ENCODE assay signal across 9 cellular contexts in genomic region chr5:157912621-157913325, GRCh38.
A peak's percentile ranks its signal among the peaks of the same experiment; 100 is the strongest.
DNase-seq lines count a peak whose midpoint lies in the region; ATAC-seq and TF ChIP-seq lines count a peak whose summit lies in the region.
"Had no signal": no experiment of that assay in that cellular context is flagged by ENCODE, and none has a peak within 500 bp of the region (broad histone marks: within the 10 kb centered on the region; RNA-seq: fewer than 3 reads in every experiment).

No MANE protein-coding gene starts in this region.

- no peak for TF ChIP-seq CTCF in GM10266 (IDR thresholded peaks at IDR 0.05; ENCODE audit: control insufficient read depth, insufficient read depth, low read depth, missing control alignments)

- no peaks in the 10 kb centered on the region for H3K27me3 Mint-ChIP-seq in activated T-cell treated with anti-CD3 and anti-CD28 coated beads, Interleukin-2, amount 50 U/mL, for 24 hours
- H3K27me3 Mint-ChIP-seq: stimulated activated naive CD8-positive, alpha-beta T cell treated with anti-CD3 and anti-CD28 coated beads, Interleukin-15, Interleukin-2, amounts not matched to agents 100 ng/mL and 50 ng/mL, for 24 hours had no signal

- no peaks in the 10 kb centered on the region for H3K9me3 Mint-ChIP-seq in activated T-cell treated with anti-CD3 and anti-CD28 coated beads, Interleukin-2, amount 50 U/mL, for 24 hours
- H3K9me3 Mint-ChIP-seq: stimulated activated naive CD8-positive, alpha-beta T cell treated with anti-CD3 and anti-CD28 coated beads, Interleukin-15, Interleukin-2, amounts not matched to agents 100 ng/mL and 50 ng/mL, for 24 hours had no signal

- peak; percentile 96 for ATAC-seq in GM21717 (IDR thresholded peaks at IDR 0.05; ENCODE audit: unreplicated experiment)

- DNase-seq in DMS53 treated with DMSO at 0.1 percent for 48 hours (lab: John Stamatoyannopoulos, UW; ENCODE audit: unreplicated experiment) (peak; percentile 99), NAMALWA (ENCODE audit: low spot score) (peak; percentile 16), iPS-NIHi11 (ENCODE audit: low spot score) (peak; percentile 34), COLO829 (ENCODE audit: low spot score) (no peak), activated gamma-delta T cell treated with Interleukin-2 at 50 U/mL for 16 hours (no peak), GM10266 (ENCODE audit: extremely low spot score) (no peak)
- no peak for DNase-seq in activated T-cell treated with anti-CD3 and anti-CD28 coated beads, Interleukin-2, amount 50 U/mL, for 24 hours

- peaks cover 2% of the 10 kb centered on the region for H3K4me1 Mint-ChIP-seq in activated T-cell treated with anti-CD3 and anti-CD28 coated beads, Interleukin-2, amount 50 U/mL, for 24 hours (ENCODE audit: low read depth)

- H3K36me3 Mint-ChIP-seq in activated T-cell treated with anti-CD3 and anti-CD28 coated beads, Interleukin-2, amount 50 U/mL, for 24 hours (ENCODE audit: low read depth): no peaks in the 10 kb centered on the region

- no peak overlapping the region for H3K27ac Mint-ChIP-seq in activated T-cell treated with anti-CD3 and anti-CD28 coated beads, Interleukin-2, amount 50 U/mL, for 24 hours
- H3K27ac Mint-ChIP-seq: stimulated activated naive CD8-positive, alpha-beta T cell treated with anti-CD3 and anti-CD28 coated beads, Interleukin-15, Interleukin-2, amounts not matched to agents 100 ng/mL and 50 ng/mL, for 24 hours had no signal

- H3K4me3 Mint-ChIP-seq in activated T-cell treated with anti-CD3 and anti-CD28 coated beads, Interleukin-2, amount 50 U/mL, for 24 hours: no peak overlapping the region
- H3K4me3 Mint-ChIP-seq: stimulated activated naive CD8-positive, alpha-beta T cell treated with anti-CD3 and anti-CD28 coated beads, Interleukin-15, Interleukin-2, amounts not matched to agents 100 ng/mL and 50 ng/mL, for 24 hours had no signal

Comparison
In these comparisons a context has a peak if more than half of its experiments do, and no peak if none do; other contexts are left out.
1. DNase-seq: peak in DMS53 treated with DMSO at 0.1 percent for 48 hours (single experiment), NAMALWA (single experiment) and iPS-NIHi11 (single experiment); none in activated T-cell treated with anti-CD3 and anti-CD28 coated beads, Interleukin-2, amount 50 U/mL, for 24 hours (single experiment), COLO829 (single experiment), activated gamma-delta T cell treated with Interleukin-2 at 50 U/mL for 16 hours (single experiment) and GM10266 (single experiment).